20 cellular contexts compared by ENCODE assay signal in the genomic region with DNA sequence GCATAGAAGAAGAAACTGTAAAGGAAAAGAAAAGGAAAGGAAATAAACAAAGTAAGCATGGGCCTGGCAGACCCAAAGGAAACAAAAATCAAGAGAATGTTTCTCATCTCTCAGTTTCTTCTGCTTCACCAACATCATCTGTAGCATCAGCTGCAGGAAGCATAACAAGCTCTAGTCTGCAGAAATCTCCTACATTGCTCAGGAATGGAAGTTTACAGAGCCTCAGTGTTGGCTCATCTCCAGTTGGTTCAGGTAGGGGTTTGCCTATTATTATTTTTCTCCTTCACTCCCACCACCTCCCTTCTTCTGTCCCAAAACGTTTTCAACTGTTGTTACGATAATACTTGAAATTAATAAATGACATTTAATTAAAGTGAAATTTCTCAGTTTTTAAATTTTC.
"Had no signal": no experiment of that assay in that cellular context is flagged by ENCODE, and none has a peak within 500 bp of the region (broad histone marks: within the 10 kb centered on the region; RNA-seq: fewer than 3 reads in every experiment).

No MANE protein-coding gene starts in this region.

- H3K9me3 Mint-ChIP-seq: activated CD4-positive, alpha-beta T cell treated with anti-CD3 and anti-CD28 coated beads, Interleukin-2, amount 10 ng/mL, durations not matched to agents 24 days and 14 days; activated naive CD4-positive, alpha-beta T cell treated with anti-CD3 and anti-CD28 coated beads, Interleukin-2, amount 50 U/mL, for 72 hours; memory B cell; natural killer cell treated with Interleukin-12 subunit alpha and Interleukin-12 subunit beta and Interleukin-15 and Interleukin-18, amount 100 ng/mL, for 72 hours; stimulated activated naive CD8-positive, alpha-beta T cell treated with anti-CD3 and anti-CD28 coated beads, Interleukin-15, amount 100 ng/mL, for 72 hours had no signal

- H3K4me1 Mint-ChIP-seq: stimulated activated naive CD8-positive, alpha-beta T cell treated with anti-CD3 and anti-CD28 coated beads, Interleukin-15, amount 100 ng/mL, for 72 hours had no signal

- H3K4me3 Mint-ChIP-seq: activated CD4-positive, alpha-beta T cell treated with anti-CD3 and anti-CD28 coated beads, Interleukin-2, amount 10 ng/mL, durations not matched to agents 24 days and 14 days; memory B cell; natural killer cell treated with Interleukin-12 subunit alpha and Interleukin-12 subunit beta and Interleukin-15 and Interleukin-18, amount 100 ng/mL, for 72 hours; stimulated activated naive CD8-positive, alpha-beta T cell treated with anti-CD3 and anti-CD28 coated beads, Interleukin-15, amount 100 ng/mL, for 72 hours had no signal

- H3K4me3 ChIP-seq: adrenal gland, colonic mucosa, esophagus muscularis mucosa, gastroesophageal sphincter, heart right ventricle, smooth muscle cell, suprapubic skin, transverse colon, vagina had no signal

- DNase-seq: activated CD4-positive, alpha-beta T cell treated with anti-CD3 and anti-CD28 coated beads, Interleukin-2, amount 10 ng/mL, durations not matched to agents 24 days and 14 days; activated CD8-positive, alpha-beta memory T cell treated with anti-CD3 and anti-CD28 coated beads for 24 hours; activated CD8-positive, alpha-beta memory T cell treated with anti-CD3 and anti-CD28 coated beads, Interleukin-2, amount 50 U/mL, for 48 hours; activated gamma-delta T cell; adrenal gland; colonic mucosa; heart right ventricle; left ventricle myocardium superior; stimulated activated CD4-positive, alpha-beta T cell treated with anti-CD3 and anti-CD28 coated beads, Interleukin-4, amount 100 ng/mL, for 1 hour; stimulated activated naive CD8-positive, alpha-beta T cell treated with anti-CD3 and anti-CD28 coated beads, Interleukin-15, amount 100 ng/mL, for 72 hours; transverse colon had no signal

- H3K27me3 Mint-ChIP-seq: activated CD4-positive, alpha-beta T cell treated with anti-CD3 and anti-CD28 coated beads, Interleukin-2, amount 10 ng/mL, durations not matched to agents 24 days and 14 days; memory B cell; natural killer cell treated with Interleukin-12 subunit alpha and Interleukin-12 subunit beta and Interleukin-15 and Interleukin-18, amount 100 ng/mL, for 72 hours; stimulated activated naive CD8-positive, alpha-beta T cell treated with anti-CD3 and anti-CD28 coated beads, Interleukin-15, amount 100 ng/mL, for 72 hours had no signal

- H3K27ac Mint-ChIP-seq: activated CD4-positive, alpha-beta T cell treated with anti-CD3 and anti-CD28 coated beads, Interleukin-2, amount 10 ng/mL, durations not matched to agents 24 days and 14 days; memory B cell; natural killer cell treated with Interleukin-12 subunit alpha and Interleukin-12 subunit beta and Interleukin-15 and Interleukin-18, amount 100 ng/mL, for 72 hours; stimulated activated naive CD8-positive, alpha-beta T cell treated with anti-CD3 and anti-CD28 coated beads, Interleukin-15, amount 100 ng/mL, for 72 hours had no signal

- ATAC-seq: activated naive CD4-positive, alpha-beta T cell treated with anti-CD3 and anti-CD28 coated beads, Interleukin-2, amount 50 U/mL, for 72 hours; gastroesophageal sphincter; heart right ventricle; left ventricle myocardium superior; natural killer cell treated with Interleukin-12 subunit alpha and Interleukin-12 subunit beta and Interleukin-15 and Interleukin-18, amount 100 ng/mL, for 72 hours; sciatic nerve; stimulated activated naive CD8-positive, alpha-beta T cell treated with anti-CD3 and anti-CD28 coated beads, Interleukin-15, amount 100 ng/mL, for 72 hours had no signal

- H3K36me3 Mint-ChIP-seq: natural killer cell treated with Interleukin-12 subunit alpha and Interleukin-12 subunit beta and Interleukin-15 and Interleukin-18, amount 100 ng/mL, for 72 hours had no signal
